ENCODE assay signal across 8 cellular contexts in genomic region chr11:62792193-62792575, GRCh38. TPM values are rescaled to one million over a fixed set of nuclear protein-coding genes. Genes with fewer than 3 reads are reported as not detected.
DNase-seq lines count a peak whose midpoint lies in the region; ATAC-seq, FAIRE-seq and TF ChIP-seq lines count a peak whose summit lies in the region.

No MANE protein-coding gene starts in this region.

- H3K36me3 Mint-ChIP-seq in activated naive CD4-positive, alpha-beta T cell treated with anti-CD3 and anti-CD28 coated beads, Interleukin-2, amount 50 U/mL, for 24 hours, result peaks cover 13% of the 10 kb centered on the region

- peaks cover 44% of the 10 kb centered on the region for H3K4me1 Mint-ChIP-seq in activated naive CD4-positive, alpha-beta T cell treated with anti-CD3 and anti-CD28 coated beads, Interleukin-2, amount 50 U/mL, for 24 hours

- no peak for ATAC-seq in HG02852 (IDR thresholded peaks at IDR 0.05; ENCODE audit: unreplicated experiment)

- H3K27ac ChIP-seq in adrenal gland (peak overlapping the region; percentile 58 to 87 (median 85)), kidney (ENCODE audit: low read depth in 2 of 2, low read length in 2 of 2) (peak overlapping the region in 1 of 2 donors; percentile 85), testis (peak overlapping the region; percentile 71 to 80)

- H3K9me3 Mint-ChIP-seq in activated naive CD4-positive, alpha-beta T cell treated with anti-CD3 and anti-CD28 coated beads, Interleukin-2, amount 50 U/mL, for 24 hours, result no peaks in the 10 kb centered on the region

- peaks cover 0 to 65% of the 10 kb centered on the region in 2 donors for H3K36me3 ChIP-seq in adrenal gland (replicated peaks in 1 of 2)
- H3K36me3 ChIP-seq in kidney (ENCODE audit: control insufficient read depth in 1 of 2, insufficient read depth in 2 of 2, low read length in 2 of 2), result peaks cover 31 to 49% of the 10 kb centered on the region in 2 donors
- no peaks in the 10 kb centered on the region for H3K36me3 ChIP-seq in testis (ENCODE audit: low read depth, missing control alignments)

- H3K4me1 ChIP-seq in adrenal gland (replicated peaks in 1 of 2) (peaks cover 31 to 36% of the 10 kb centered on the region in 2 donors), kidney (ENCODE audit: control insufficient read depth in 1 of 2, insufficient read depth in 1 of 2, low read depth in 1 of 2, low read length in 2 of 2) (peaks cover 15 to 19% of the 10 kb centered on the region in 2 donors), testis (peaks cover 29% of the 10 kb centered on the region)

- TF ChIP-seq CTCF in adrenal gland (IDR thresholded peaks at IDR 0.05) (no peak), kidney (IDR thresholded peaks at IDR 0.05; ENCODE audit: borderline replicate concordance, extremely low read depth, insufficient read depth) (no peak), testis (IDR thresholded peaks at IDR 0.05) (no peak)

- no peak for DNase-seq in activated naive CD4-positive, alpha-beta T cell (lab: John Stamatoyannopoulos, UW)
- DNase-seq in adrenal gland, result peak; percentile 54 to 80 (median 70)
- peak; percentile 67 for DNase-seq in kidney
- DNase-seq in testis, result peak; percentile 52
- no peak for DNase-seq in AG08396 (ENCODE audit: low spot score)
- DNase-seq in OCI-M2 (lab: John Stamatoyannopoulos, UW; ENCODE audit: unreplicated experiment), result no peak

- peak overlapping the region; percentile 95 for H3K4me3 Mint-ChIP-seq in activated naive CD4-positive, alpha-beta T cell treated with anti-CD3 and anti-CD28 coated beads, Interleukin-2, amount 50 U/mL, for 24 hours

- H3K9ac ChIP-seq in kidney (ENCODE audit: low read length in 2 of 2), result peak overlapping the region in 1 of 2 donors; percentile 84

- no peaks in the 10 kb centered on the region for H3K27me3 ChIP-seq in adrenal gland
- H3K27me3 ChIP-seq in testis, result no peaks in the 10 kb centered on the region

- peak overlapping the region; percentile 90 for H3K27ac Mint-ChIP-seq in activated naive CD4-positive, alpha-beta T cell treated with anti-CD3 and anti-CD28 coated beads, Interleukin-2, amount 50 U/mL, for 24 hours

- no peaks in the 10 kb centered on the region for H3K27me3 Mint-ChIP-seq in activated naive CD4-positive, alpha-beta T cell treated with anti-CD3 and anti-CD28 coated beads, Interleukin-2, amount 50 U/mL, for 24 hours

- 13 to 36% (median 16%) methylated on average over 4 to 11 of the region's 11 CpGs for WGBS in adrenal gland, 4 donors
- WGBS in testis, 2 donors, result 20 to 23% methylated on average over 11 of the region's 11 CpGs

- no peak for TF ChIP-seq POLR2A in adrenal gland (IDR thresholded peaks at IDR 0.05)
- no peak for TF ChIP-seq POLR2A in testis (IDR thresholded peaks at IDR 0.05)

- peak overlapping the region in 2 of 4 donors; percentile 79 to 81 for H3K4me3 ChIP-seq in adrenal gland
- H3K4me3 ChIP-seq in kidney (ENCODE audit: low read length in 2 of 2), result peak overlapping the region in 1 of 2 donors; percentile 91
- peak overlapping the region; percentile 65 to 84 for H3K4me3 ChIP-seq in testis

- intact Hi-C loops in adrenal gland (cut with DNase I), result loop anchor here (5.0 to 10.0 kb wide), 2 partner anchors 35 to 73 kb away; no protein-coding TSS in a partner anchor
- intact Hi-C loops in kidney (cut with DNase I), result no loop called here
- intact Hi-C loops in testis (cut with DNase I; ENCODE audit: low total_unique reads), result no loop called here

- FAIRE-seq in kidney (lab: Jason Lieb, UNC), result no peak

- H3K9me3 ChIP-seq in adrenal gland (replicated peaks in 1 of 3), result no peaks in the 10 kb centered on the region
- H3K9me3 ChIP-seq in kidney (ENCODE audit: control insufficient read depth in 1 of 2, low read length in 2 of 2), result no peaks in the 10 kb centered on the region
- no peaks in the 10 kb centered on the region for H3K9me3 ChIP-seq in testis

RNA-seq across cellular contexts. Expression of gene TMEM223, which starts 0.4 kb away (rescaled TPM):
- total RNA-seq in adrenal gland, result 10 to 100 TPM; 12.6 to 49.1 (median 22.8) TPM
- polyA plus RNA-seq in adrenal gland, result 10 to 100 TPM; 32.0 to 41.3 (median 32.5) TPM
- 16.5 TPM for total RNA-seq in kidney
- polyA plus RNA-seq in kidney (ENCODE audit: insufficient read depth, low read depth, low replicate concordance), result 34.9 TPM
- total RNA-seq in testis, result 10 to 100 TPM; 24.1 to 25.5 TPM
- 11.5 TPM for polyA plus RNA-seq in testis (ENCODE audit: insufficient read depth, low read depth, low replicate concordance)

RNA-seq across cellular contexts. Expression of gene TMEM179B, which starts 5.0 kb away (rescaled TPM):
- total RNA-seq in adrenal gland, result 100 to 1,000 TPM in 3 of 8 donors, 10 to 100 TPM in 5; 55.4 to 217 (median 81.6) TPM
- 10 to 100 TPM; 37.2 to 97.7 (median 66.6) TPM for polyA plus RNA-seq in adrenal gland
- 57.1 TPM for total RNA-seq in kidney
- polyA plus RNA-seq in kidney (ENCODE audit: insufficient read depth, low read depth, low replicate concordance), result 105 TPM
- total RNA-seq in testis, result 100 to 1,000 TPM; 119 to 124 TPM
- polyA plus RNA-seq in testis (ENCODE audit: insufficient read depth, low read depth, low replicate concordance), result 87.0 TPM

RNA-seq across cellular contexts. Expression of gene NXF1, which starts 13.1 kb away (rescaled TPM):
- total RNA-seq in adrenal gland (100 to 1,000 TPM in 1 of 8 donors, 10 to 100 TPM in 7; 32.8 to 134 (median 67.7) TPM), kidney (83.8 TPM), testis (10 to 100 TPM; 94.6 to 98.7 TPM)
- polyA plus RNA-seq in adrenal gland (100 to 1,000 TPM in 2 of 3 donors, 10 to 100 TPM in 1; 87.0 to 274 (median 231) TPM), kidney (ENCODE audit: insufficient read depth, low read depth, low replicate concordance) (70.7 TPM), testis (ENCODE audit: insufficient read depth, low read depth, low replicate concordance) (88.3 TPM)

RNA-seq across cellular contexts. Expression of gene TAF6L, which starts 21.0 kb away (rescaled TPM):
- 10 to 100 TPM; 18.3 to 42.3 (median 25.5) TPM for total RNA-seq in adrenal gland
- 10 to 100 TPM; 10.8 to 98.1 (median 41.2) TPM for polyA plus RNA-seq in adrenal gland
- total RNA-seq in kidney, result 27.1 TPM
- polyA plus RNA-seq in kidney (ENCODE audit: insufficient read depth, low read depth, low replicate concordance), result 19.3 TPM
- total RNA-seq in testis, result 10 to 100 TPM; 22.4 to 32.0 TPM
- 13.6 TPM for polyA plus RNA-seq in testis (ENCODE audit: insufficient read depth, low read depth, low replicate concordance)

RNA-seq across cellular contexts. Expression of gene POLR2G, which starts 30.8 kb away (rescaled TPM):
- 10 to 100 TPM; 58.2 to 90.5 (median 79.7) TPM for total RNA-seq in adrenal gland
- polyA plus RNA-seq in adrenal gland, result 100 to 1,000 TPM in 2 of 3 donors, 10 to 100 TPM in 1; 67.6 to 109 (median 108) TPM
- 66.0 TPM for total RNA-seq in kidney
- 143 TPM for polyA plus RNA-seq in kidney (ENCODE audit: insufficient read depth, low read depth, low replicate concordance)
- total RNA-seq in testis, result 10 to 100 TPM; 48.1 to 71.2 TPM
- polyA plus RNA-seq in testis (ENCODE audit: insufficient read depth, low read depth, low replicate concordance), result 78.6 TPM

Comparison
In these comparisons a context has a peak if more than half of its experiments do, and no peak if none do; other contexts are left out.
1. DNase-seq: peak in adrenal gland (7 of 7), kidney (single experiment) and testis (single experiment); none in activated naive CD4-positive, alpha-beta T cell (0 of 4), AG08396 (single experiment) and OCI-M2 (single experiment).
2. intact Hi-C loops: an anchor here in adrenal gland (5.0 to 10.0 kb wide); none called in kidney and testis.